Comparison of ENCODE assay signal across 21 cellular contexts in the genomic region with DNA sequence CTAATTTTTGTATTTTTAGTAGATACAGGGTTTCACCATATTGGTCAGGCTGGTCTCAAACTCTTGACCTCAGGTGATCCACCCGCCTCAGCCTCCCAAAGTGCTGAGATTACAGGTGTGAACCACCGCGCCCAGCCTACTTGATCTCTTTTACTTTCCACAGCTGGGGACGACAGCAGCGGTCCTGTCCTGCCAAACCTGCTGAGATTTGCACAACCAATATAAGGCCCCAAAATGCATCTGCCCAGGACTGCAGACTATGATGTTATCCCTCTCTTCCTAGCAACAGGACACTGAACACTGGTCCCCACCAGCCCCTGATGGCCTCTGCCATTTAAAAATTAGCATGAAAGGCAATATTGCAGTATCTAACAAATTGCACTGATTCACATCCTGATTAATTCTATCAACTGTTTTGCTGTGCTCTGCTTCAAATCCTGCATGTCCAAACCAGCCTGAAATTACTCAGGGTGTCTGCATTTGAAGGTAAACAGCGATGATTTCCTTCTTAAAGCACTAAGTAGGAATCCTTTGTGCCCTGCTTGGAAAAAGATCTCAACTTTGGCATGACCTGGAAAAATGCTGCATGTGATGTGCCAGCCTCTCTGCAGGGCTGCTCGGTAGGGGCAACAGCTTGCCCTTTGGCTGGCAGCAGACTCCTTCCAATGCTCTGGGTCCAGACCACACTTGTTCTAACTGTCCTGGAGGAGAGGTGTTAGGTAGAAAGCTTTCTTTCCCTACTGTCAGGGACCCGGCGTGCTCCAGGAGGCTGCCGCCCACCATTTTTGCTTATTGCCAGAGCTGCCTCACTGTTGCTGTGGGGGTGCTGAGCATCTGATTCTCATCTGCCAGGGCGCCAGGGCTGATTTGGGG.
"Had no signal": no experiment of that assay in that cellular context is flagged by ENCODE, and none has a peak within 500 bp of the region (broad histone marks: within the 10 kb centered on the region; RNA-seq: fewer than 3 reads in every experiment).

No MANE protein-coding gene starts in this region.

- ATAC-seq: K562, Right ventricle myocardium inferior had no signal

- H3K27me3 ChIP-seq: brain microvascular endothelial cell, Peyer's patch had no signal

- H3K36me3 ChIP-seq: brain microvascular endothelial cell, Peyer's patch had no signal

- H3K9me3 ChIP-seq: Peyer's patch had no signal

- H3K4me3 ChIP-seq: K562, Peyer's patch, SK-N-MC had no signal

- DNase-seq: activated CD4-positive, alpha-beta memory T cell treated with anti-CD3 and anti-CD28 coated beads for 36 hours; activated CD4-positive, alpha-beta T cell treated with anti-CD3 and anti-CD28 coated beads, Interleukin-2, amount 10 ng/mL, durations not matched to agents 7 days and 5 days; activated CD4-positive, CD25-positive, alpha-beta regulatory T cell; activated CD8-positive, alpha-beta memory T cell treated with anti-CD3 and anti-CD28 coated beads for 24 hours; activated gamma-delta T cell treated with Interleukin-2 at 50 U/mL for 16 hours; activated naive CD4-positive, alpha-beta T cell treated with anti-CD3 and anti-CD28 coated beads, Interleukin-2, amount 10 ng/mL, durations not matched to agents 7 days and 5 days; activated naive CD8-positive, alpha-beta T cell treated with anti-CD3 and anti-CD28 coated beads for 36 hours; activated T-cell treated with anti-CD3 and anti-CD28 coated beads for 4 hours; activated T-cell treated with anti-CD3 and anti-CD28 coated beads, Interleukin-2, amount 50 U/mL, for 72 hours; brain microvascular endothelial cell; Karpas-422; NCI-H1105 treated with DMSO at 0.1 percent for 48 hours; NCI-H1436 treated with DMSO at 0.1 percent for 48 hours; NCI-H187; NCI-H2081; NCI-H524 had no signal

- H3K27ac ChIP-seq: brain microvascular endothelial cell, Peyer's patch, SK-N-MC, VCaP had no signal
